Comparison of ENCODE assay signal across 16 cellular contexts in genomic region chr11:39367526-39367925, GRCh38.
"Had no signal": no experiment of that assay in that cellular context is flagged by ENCODE, and none has a peak within 500 bp of the region (broad histone marks: within the 10 kb centered on the region; RNA-seq: fewer than 3 reads in every experiment).

No MANE protein-coding gene starts in this region.

- H3K36me3 ChIP-seq: gastrocnemius medialis, neutrophil, tibial artery had no signal

- ATAC-seq: activated CD8-positive, alpha-beta T cell treated with anti-CD3 and anti-CD28 coated beads for 36 hours; activated naive CD8-positive, alpha-beta T cell treated with anti-CD3 and anti-CD28 coated beads, Interleukin-2, amount 50 U/mL, for 24 hours; gastrocnemius medialis; left ventricle myocardium superior; SK-N-SH treated with all-trans-retinoic acid at 6 μM for 48 hours had no signal

- H3K4me3 Mint-ChIP-seq: activated CD8-positive, alpha-beta T cell treated with anti-CD3 and anti-CD28 coated beads for 36 hours; activated naive CD8-positive, alpha-beta T cell treated with anti-CD3 and anti-CD28 coated beads, Interleukin-2, amount 50 U/mL, for 24 hours; activated T-helper 1 cell treated with anti-CD3 and anti-CD28 coated beads, Interleukin-12 subunit alpha, Interleukin-12 subunit beta, Interleukin-2, Interleukin-4 antibody, amounts not matched to agents 30 ng/mL and 10 ng/mL and 1 ng/mL, durations not matched to agents 14 hours and 24 hours and 36 hours had no signal

- H3K27me3 Mint-ChIP-seq: activated CD8-positive, alpha-beta T cell treated with anti-CD3 and anti-CD28 coated beads for 36 hours; activated naive CD8-positive, alpha-beta T cell treated with anti-CD3 and anti-CD28 coated beads, Interleukin-2, amount 50 U/mL, for 24 hours had no signal

- H3K4me1 ChIP-seq: gastrocnemius medialis, tibial artery had no signal

- H3K27ac ChIP-seq: coronary artery, gastrocnemius medialis, neutrophil, tibial artery had no signal

- H3K4me3 ChIP-seq: coronary artery, gastrocnemius medialis, tibial artery had no signal

- H3K9me3 Mint-ChIP-seq: activated CD8-positive, alpha-beta T cell treated with anti-CD3 and anti-CD28 coated beads for 36 hours; activated naive CD8-positive, alpha-beta T cell treated with anti-CD3 and anti-CD28 coated beads, Interleukin-2, amount 50 U/mL, for 24 hours; activated T-helper 1 cell treated with anti-CD3 and anti-CD28 coated beads, Interleukin-12 subunit alpha, Interleukin-12 subunit beta, Interleukin-2, Interleukin-4 antibody, amounts not matched to agents 30 ng/mL and 10 ng/mL and 1 ng/mL, durations not matched to agents 14 hours and 24 hours and 36 hours had no signal

- H3K27ac Mint-ChIP-seq: activated CD8-positive, alpha-beta T cell treated with anti-CD3 and anti-CD28 coated beads for 36 hours; activated naive CD8-positive, alpha-beta T cell treated with anti-CD3 and anti-CD28 coated beads, Interleukin-2, amount 50 U/mL, for 24 hours; activated T-helper 1 cell treated with anti-CD3 and anti-CD28 coated beads, Interleukin-12 subunit alpha, Interleukin-12 subunit beta, Interleukin-2, Interleukin-4 antibody, amounts not matched to agents 30 ng/mL and 10 ng/mL and 1 ng/mL, durations not matched to agents 14 hours and 24 hours and 36 hours had no signal

- DNase-seq: activated CD4-positive, alpha-beta T cell treated with anti-CD3 and anti-CD28 coated beads for 1 hour; activated CD8-positive, alpha-beta memory T cell treated with anti-CD3 and anti-CD28 coated beads, Interleukin-2, amount 50 U/mL, for 4 hours; activated CD8-positive, alpha-beta T cell treated with anti-CD3 and anti-CD28 coated beads for 36 hours; activated naive CD4-positive, alpha-beta T cell treated with Interleukin-2 at 50 U/mL for 16 hours; activated naive CD8-positive, alpha-beta T cell treated with anti-CD3 and anti-CD28 coated beads, Interleukin-2, amount 50 U/mL, for 24 hours; effector CD4-positive, alpha-beta T cell; gastrocnemius medialis; kidney; left ventricle myocardium superior; retina; stimulated activated CD4-positive, alpha-beta T cell treated with anti-CD3 and anti-CD28 coated beads, Interleukin-4, amount 100 ng/mL, for 4 hours; tibial artery had no signal

- H3K27me3 ChIP-seq: gastrocnemius medialis, neutrophil, tibial artery had no signal

- H3K9me3 ChIP-seq: gastrocnemius medialis, neutrophil, tibial artery had no signal
